8 cellular contexts compared by ENCODE assay signal in genomic region chr10:89207181-89207800, GRCh38. TPM values are rescaled to one million over a fixed set of nuclear protein-coding genes. Genes with fewer than 3 reads are reported as not detected.
DNase-seq lines count a peak whose midpoint lies in the region; ATAC-seq, FAIRE-seq and TF ChIP-seq lines count a peak whose summit lies in the region.

Gene CH25H (minus strand): TSS chr10:89207317. CDS start chr10:89207292, 25 bp downstream.

- RAD21 ChIA-PET in GM12878 (lab: Charles Lee; ENCODE audit: unreplicated experiment): interaction anchor here (1.0 to 5.2 kb wide), 12 partner anchors 11 to 376 kb away, joined by 3 to 46 read pairs (median 4); no protein-coding TSS in a partner anchor

- H2AFZ ChIP-seq in SK-N-SH (ENCODE audit: low read depth) (peak within 1 kb of the TSS; percentile 74), GM12878 (ENCODE audit: control insufficient read depth, low read depth, low read length) (peak within 1 kb of the TSS; percentile 63), hepatocyte (peak within 1 kb of the TSS; percentile 64)

- CTCF ChIA-PET in SK-N-SH (lab: Yijun Ruan, JAX) (interaction anchor here (0.6 to 6.5 kb wide), 13 partner anchors 8 to 1647 kb away, joined by 3 to 71 read pairs (median 6); no protein-coding TSS in a partner anchor), GM12878 (lab: Yijun Ruan, JAX) (interaction anchor here (0.7 to 4.6 kb wide), 11 partner anchors 8 to 520 kb away, joined by 3 to 45 read pairs (median 8); no protein-coding TSS in a partner anchor)

- FAIRE-seq in GM12878 (lab: Jason Lieb, UNC): no peak

- H3K79me2 ChIP-seq in SK-N-SH (ENCODE audit: insufficient read depth) (no peaks in the 10 kb centered on the region), GM12878 (ENCODE audit: control insufficient read depth, insufficient read depth, low read length) (no peaks in the 10 kb centered on the region), hepatocyte (no peaks in the 10 kb centered on the region)

- H4K20me1 ChIP-seq in SK-N-SH (ENCODE audit: insufficient read depth): no peaks in the 10 kb centered on the region
- H4K20me1 ChIP-seq in GM12878 (ENCODE audit: control insufficient read depth, insufficient read depth): no peaks in the 10 kb centered on the region
- H4K20me1 ChIP-seq in hepatocyte (ENCODE audit: insufficient read depth, poor library complexity, severe bottlenecking): no peaks in the 10 kb centered on the region

- peak; percentile 59 for ATAC-seq in GM12878
- no peak for ATAC-seq in HG02840 (IDR thresholded peaks at IDR 0.05; ENCODE audit: low FRiP score, unreplicated experiment)

- TF ChIP-seq POLR2A in GM12878 (IDR thresholded peaks at IDR 0.05; ENCODE audit: low read depth, low read length): no peak

- no peak for TF ChIP-seq CTCF in SK-N-SH (IDR thresholded peaks at IDR 0.05)
- TF ChIP-seq CTCF in GM12878 (IDR thresholded peaks at IDR 0.05 in 2 of 3, conservative IDR thresholded peaks at IDR 0.05 in 1 of 3; ENCODE audit: control insufficient read depth in 2 of 3, extremely low read depth in 1 of 3, insufficient read depth in 1 of 3, low read depth in 3 of 3, low read length in 3 of 3): no peak
- no peak for TF ChIP-seq CTCF in hepatocyte (IDR thresholded peaks at IDR 0.05; ENCODE audit: poor library complexity)
- no peak for TF ChIP-seq CTCF in progenitor cell of endocrine pancreas (IDR thresholded peaks at IDR 0.05; ENCODE audit: unreplicated experiment)

- H3K36me3 ChIP-seq in H7 (replicated peaks; ENCODE audit: control insufficient read depth, insufficient read depth, low read length): no peaks in the 10 kb centered on the region
- no peaks in the 10 kb centered on the region for H3K36me3 ChIP-seq in SK-N-SH (replicated peaks in 1 of 2; ENCODE audit: control insufficient read depth in 1 of 2, insufficient read depth in 2 of 2, low read length in 1 of 2)
- no peaks in the 10 kb centered on the region for H3K36me3 ChIP-seq in GM12878 (ENCODE audit: control insufficient read depth in 2 of 2, insufficient read depth in 2 of 2, low read length in 1 of 2)
- H3K36me3 ChIP-seq in hepatocyte (replicated peaks; ENCODE audit: insufficient read depth, low read depth): no peaks in the 10 kb centered on the region

- peaks cover 15% of the 10 kb centered on the region for H3F3A ChIP-seq in SK-N-SH (replicated peaks; ENCODE audit: insufficient read depth)

- BruUV-seq in GM12878 (replicated peaks; lab: Mats Ljungman, UMichigan): no TSS peak

- peak within 1 kb of the TSS; percentile 60 for H3K27ac Mint-ChIP-seq in progenitor cell of endocrine pancreas

- H3K9me3 ChIP-seq in SK-N-SH: no peaks in the 10 kb centered on the region
- H3K9me3 ChIP-seq in GM12878 (replicated peaks; ENCODE audit: control insufficient read depth, insufficient read depth, low read length): no peaks in the 10 kb centered on the region
- H3K9me3 ChIP-seq in hepatocyte (ENCODE audit: low read depth): no peaks in the 10 kb centered on the region

- in situ Hi-C loops in GM12878 (cut with MboI): no loop called here

- DNase-seq in Ammon's horn (ENCODE audit: low spot score) (peak; percentile 91), H7 (peak; percentile 67), SK-N-SH (peak; percentile 72), GM12878 (ENCODE audit: low read depth, low spot score) (no peak), hepatocyte (ENCODE audit: low spot score) (peak; percentile 78), progenitor cell of endocrine pancreas (ENCODE audit: low spot score, unreplicated experiment) (peak; percentile 34), NCI-H2081 treated with DMSO at 0.1 percent for 48 hours (lab: John Stamatoyannopoulos, UW) (no peak)

- H3K27me3 Mint-ChIP-seq in progenitor cell of endocrine pancreas: peaks cover 40% of the 10 kb centered on the region

- 0 out of 2 replicates have a peak within 1 kb of the TSS, but pooled peaks have one; percentile 5 for H3K9ac ChIP-seq in SK-N-SH
- H3K9ac ChIP-seq in GM12878 (ENCODE audit: control insufficient read depth, insufficient read depth, low read length): no peak within 1 kb of the TSS

- H3K4me3 Mint-ChIP-seq in progenitor cell of endocrine pancreas (ENCODE audit: low read depth): peak within 1 kb of the TSS; percentile 39

- SMC1A ChIA-PET in GM12878 (lab: Charles Lee; ENCODE audit: uncharacterized antibody, unreplicated experiment): interaction anchor here (0.8 to 6.7 kb wide), 15 partner anchors 8 to 519 kb away, joined by 3 to 72 read pairs (median 3); no protein-coding TSS in a partner anchor

- no peak for TF ChIP-seq EP300 in SK-N-SH (IDR thresholded peaks at IDR 0.05; ENCODE audit: borderline replicate concordance in 1 of 2, low read depth in 1 of 2, low read length in 1 of 2)
- no peak for TF ChIP-seq EP300 in GM12878 (IDR thresholded peaks at IDR 0.05; ENCODE audit: borderline replicate concordance in 1 of 2, control insufficient read depth in 1 of 2, low read depth in 2 of 2, low read length in 2 of 2)

- H3K4me3 ChIP-seq in H7 (ENCODE audit: insufficient read depth, low read depth, low read length) (peak within 1 kb of the TSS; percentile 42), SK-N-SH (ENCODE audit: low read depth in 2 of 2, low read length in 1 of 2) (peak within 1 kb of the TSS; percentile 49 to 67), GM12878 (peak within 1 kb of the TSS; percentile 66), hepatocyte (peak within 1 kb of the TSS; percentile 30)

- WGBS in SK-N-SH (ENCODE audit: low lambda C conversion rate): 2% methylated on average over 22 of the region's 28 CpGs
- WGBS in GM12878 (ENCODE audit: insufficient coverage, insufficient replicate concordance, low lambda C conversion rate, missing lambda C conversion rate): 2% methylated on average over 28 of the region's 28 CpGs
- WGBS in hepatocyte (ENCODE audit: low lambda C conversion rate, missing lambda C conversion rate): 3% methylated on average over 28 of the region's 28 CpGs

- H3K9me3 Mint-ChIP-seq in progenitor cell of endocrine pancreas (ENCODE audit: low read depth): no peaks in the 10 kb centered on the region

- POLR2A ChIA-PET in SK-N-SH (lab: Yijun Ruan, JAX): no interaction called here
- POLR2A ChIA-PET in GM12878 (lab: Charles Lee): no interaction called here

- no peaks in the 10 kb centered on the region for H3K9me2 ChIP-seq in SK-N-SH
- H3K9me2 ChIP-seq in hepatocyte (replicated peaks; ENCODE audit: insufficient read depth): no peaks in the 10 kb centered on the region

- H3K27ac ChIP-seq in SK-N-SH (ENCODE audit: low read depth in 2 of 2, low read length in 1 of 2): no peak within 1 kb of the TSS
- H3K27ac ChIP-seq in GM12878 (ENCODE audit: control insufficient read depth, insufficient read depth): no peak within 1 kb of the TSS
- H3K27ac ChIP-seq in hepatocyte: no peak within 1 kb of the TSS

- H3K4me1 Mint-ChIP-seq in progenitor cell of endocrine pancreas (ENCODE audit: low read depth): peaks cover 7% of the 10 kb centered on the region

- H3K4me2 ChIP-seq in SK-N-SH (peak within 1 kb of the TSS; percentile 77), GM12878 (ENCODE audit: control insufficient read depth, insufficient read depth) (peak within 1 kb of the TSS; percentile 51), hepatocyte (peak within 1 kb of the TSS; percentile 95)

- TF ChIP-seq RAD21 in SK-N-SH (IDR thresholded peaks at IDR 0.05; ENCODE audit: low read length): no peak
- TF ChIP-seq RAD21 in GM12878 (IDR thresholded peaks at IDR 0.05; ENCODE audit: insufficient read depth, low read depth, low read length): no peak

- no peaks in the 10 kb centered on the region for H3K36me3 Mint-ChIP-seq in progenitor cell of endocrine pancreas (ENCODE audit: insufficient read depth)

- H3K27me3 ChIP-seq in H7 (ENCODE audit: control insufficient read depth, insufficient read depth, low read length): peaks cover 59% of the 10 kb centered on the region
- peaks cover 22% of the 10 kb centered on the region; the same call in 1 of the 2 replicates for H3K27me3 ChIP-seq in SK-N-SH (ENCODE audit: insufficient read depth)
- H3K27me3 ChIP-seq in GM12878 (replicated peaks in 1 of 2; ENCODE audit: control insufficient read depth in 2 of 2, insufficient read depth in 2 of 2, low read length in 1 of 2): peaks cover 6 to 22% of the 10 kb centered on the region in 2 experiments
- peaks cover 94% of the 10 kb centered on the region for H3K27me3 ChIP-seq in hepatocyte

- intact Hi-C loops in GM12878 (cut with micrococcal nuclease; ENCODE audit: unreplicated experiment): no loop called here

- H3K4me1 ChIP-seq in SK-N-SH (ENCODE audit: control insufficient read depth in 1 of 2, insufficient read depth in 2 of 2, low read depth in 1 of 2, low read length in 1 of 2) (peaks cover 7 to 19% of the 10 kb centered on the region in 2 experiments; a peak in 3 of 4 replicates), GM12878 (ENCODE audit: control insufficient read depth, insufficient read depth, low read length) (peaks cover 24% of the 10 kb centered on the region), hepatocyte (ENCODE audit: insufficient read depth) (peaks cover 6% of the 10 kb centered on the region)

TF ChIP-seq in SK-N-SH, 30 proteins besides CTCF, POLR2A, EP300 and RAD21 (continues in another document):
- TF ChIP-seq GABPA (IDR thresholded peaks at IDR 0.05; ENCODE audit: low read depth) (no peak), FOSL2 (IDR thresholded peaks at IDR 0.05; ENCODE audit: borderline replicate concordance, low read depth) (no peak)

TF ChIP-seq in GM12878, 131 proteins besides CTCF, POLR2A, EP300 and RAD21 (continues in another document):
- TF ChIP-seq TAF1 (IDR thresholded peaks at IDR 0.05; ENCODE audit: borderline replicate concordance, low read depth, low read length): no peak

RNA-seq across cellular contexts. Expression of gene CH25H, which starts in this region (rescaled TPM):
- not detected in 2 replicates for total RNA-seq in H7 (2014; rRNA removed; shearing (Covaris generic))
- not detected in 2 replicates for polyA plus RNA-seq in SK-N-SH (2012; rRNA removed)
- polyA plus RNA-seq in SK-N-SH (2012; cell fraction: cytosol; rRNA removed): 0.03 TPM in 1 of 2 replicates, not detected in the other
- polyA plus RNA-seq in SK-N-SH (2012; cell fraction: nucleus; rRNA removed): 0.05 TPM in 1 of 2 replicates, not detected in the other
- total RNA-seq in GM12878 (2013; cell fraction: nucleolus; rRNA removed): not detected in 2 replicates
- total RNA-seq in GM12878 (2014; rRNA removed): not detected in 2 replicates
- not detected in 2 replicates for total RNA-seq in GM12878 (2014; rRNA removed; fragmentation: Illumina TruSeq; extraction: Trizol)
- not detected in 2 replicates for total RNA-seq in GM12878 (2021)
- not detected for polyA plus RNA-seq in GM12878 (2011; ENCODE audit: low read depth)
- polyA plus RNA-seq in GM12878 (2011; rRNA removed): not detected in 2 replicates
- polyA plus RNA-seq in GM12878 (2011; cell fraction: cytosol; rRNA removed): not detected in 2 replicates
- not detected in 2 replicates for polyA plus RNA-seq in GM12878 (2011; cell fraction: nucleus; rRNA removed)
- polyA plus RNA-seq in GM12878 (2012): not detected in 2 replicates
- polyA plus RNA-seq in GM12878 (2014; fragmentation: Illumina TruSeq; extraction: Trizol): not detected in 2 replicates
- polyA plus RNA-seq in GM12878 (2014; fragmentation: Nextera tagmentation; extraction: Ambion mirVana): not detected
- not detected in 2 replicates for polyA plus RNA-seq in GM12878 (2014; rRNA removed)
- not detected for polyA plus RNA-seq in GM12878 (2016; fragmentation: Nextera tagmentation; extraction: Ambion mirVana)
- polyA minus RNA-seq in GM12878 (2011; rRNA and poly(A)+ RNA removed): not detected in 2 replicates
- polyA minus RNA-seq in GM12878 (2011; cell fraction: cytosol; rRNA and poly(A)+ RNA removed): not detected in 2 replicates
- polyA minus RNA-seq in GM12878 (2011; cell fraction: nucleus; rRNA and poly(A)+ RNA removed): not detected in 2 replicates
- 3.9 and 8.8 TPM in 2 replicates for total RNA-seq in hepatocyte
- polyA plus RNA-seq in hepatocyte: 3.8 and 5.7 TPM in 2 replicates
- total RNA-seq in progenitor cell of endocrine pancreas: not detected in 2 replicates

Comparison
In these comparisons a context has a peak if more than half of its experiments do, and no peak if none do; other contexts are left out.
1. Peak in DNase-seq and H3K4me3 ChIP-seq in H7; RNA of the gene not detected or under 1 TPM.
2. Peak in DNase-seq, H3K4me3 ChIP-seq, H3K9ac ChIP-seq and H3K4me2 ChIP-seq in SK-N-SH; RNA of the gene not detected or under 1 TPM.
3. Peak in ATAC-seq, H3K4me3 ChIP-seq and H3K4me2 ChIP-seq in GM12878; RNA of the gene not detected or under 1 TPM.
4. Peak in DNase-seq in progenitor cell of endocrine pancreas; RNA of the gene not detected or under 1 TPM.
5. DNase-seq: peak in Ammon's horn (single experiment) and hepatocyte (single experiment); none in GM12878 (single experiment) and NCI-H2081 treated with DMSO at 0.1 percent for 48 hours (single experiment).
6. Peak in every context shown above with its lines, with median percentiles within 50 percentile points of each other: H3K4me3 ChIP-seq, H2AFZ ChIP-seq and H3K4me2 ChIP-seq.